14 cellular contexts compared by ENCODE assay signal in genomic region chr19:4714016-4714415, GRCh38. TPM values are rescaled to one million over a fixed set of nuclear protein-coding genes. Genes with fewer than 3 reads are reported as not detected.
DNase-seq lines count a peak whose midpoint lies in the region; ATAC-seq and TF ChIP-seq lines count a peak whose summit lies in the region.
"Had no signal": no experiment of that assay in that cellular context is flagged by ENCODE, and none has a peak within 500 bp of the region (broad histone marks: within the 10 kb centered on the region; RNA-seq: fewer than 3 reads in every experiment).

No MANE protein-coding gene starts in this region.

- no peaks in the 10 kb centered on the region for H3K27me3 Mint-ChIP-seq in type B pancreatic cell

- 73 to 74% methylated on average over 16 to 18 of the region's 27 CpGs for WGBS in esophagus squamous epithelium, 2 donors
- 87 to 94% methylated on average over 12 to 26 of the region's 27 CpGs for WGBS in testis, 2 donors

- no peak for DNase-seq in AG04450 (ENCODE audit: low read depth, low spot score)
- no peak for DNase-seq in RWPE2 (ENCODE audit: low spot score)
- DNase-seq in esophagus squamous epithelium (lab: John Stamatoyannopoulos, UW), result no peak
- no peak for DNase-seq in gastrocnemius medialis
- DNase-seq in testis, result no peak
- DNase-seq in NCI-H146 treated with DMSO at 0.1 percent for 48 hours (lab: John Stamatoyannopoulos, UW; ENCODE audit: unreplicated experiment), result no peak
- DNase-seq in type B pancreatic cell (ENCODE audit: extremely low spot score, unreplicated experiment), result no peak
- DNase-seq in nucleus accumbens (lab: John Stamatoyannopoulos, UW), result no peak
- DNase-seq: activated gamma-delta T cell; effector CD8-positive, alpha-beta T cell; NCI-H1694; NCI-H510A had no signal

- H3K4me1 ChIP-seq in RWPE2 (ENCODE audit: insufficient read depth, poor library complexity, severe bottlenecking), result peaks cover 34% of the 10 kb centered on the region
- H3K4me1 ChIP-seq in esophagus squamous epithelium, result peaks cover 16 to 53% (median 21%) of the 10 kb centered on the region in 3 donors
- H3K4me1 ChIP-seq in gastrocnemius medialis, result peaks cover 50 to 60% of the 10 kb centered on the region in 2 donors
- H3K4me1 ChIP-seq in testis, result no peaks in the 10 kb centered on the region

- ATAC-seq in RWPE2 (ENCODE audit: low read depth) (no peak), gastrocnemius medialis (no peak)

- in situ Hi-C loops in gastrocnemius medialis (cut with MboI; ENCODE audit: low sequenced_read_pairs in 4 of 4), result no loop called here

- H3K27ac Mint-ChIP-seq in type B pancreatic cell, result no peak overlapping the region

- H3K9me3 ChIP-seq in AG04450 (ENCODE audit: control insufficient read depth, insufficient read depth, low read length) (peaks cover 13% of the 10 kb centered on the region; the same call in 1 of the 2 replicates), RWPE2 (ENCODE audit: severe bottlenecking) (no peaks in the 10 kb centered on the region), esophagus squamous epithelium (no peaks in the 10 kb centered on the region), gastrocnemius medialis (no peaks in the 10 kb centered on the region), testis (no peaks in the 10 kb centered on the region)
- H3K9me3 ChIP-seq: pancreas had no signal

- H3K27me3 ChIP-seq in AG04450 (ENCODE audit: control insufficient read depth, insufficient read depth, low read length), result no peaks in the 10 kb centered on the region
- H3K27me3 ChIP-seq in RWPE2 (ENCODE audit: insufficient read depth, poor library complexity, severe bottlenecking), result no peaks in the 10 kb centered on the region
- H3K27me3 ChIP-seq in esophagus squamous epithelium, result no peaks in the 10 kb centered on the region
- no peaks in the 10 kb centered on the region for H3K27me3 ChIP-seq in gastrocnemius medialis
- no peaks in the 10 kb centered on the region for H3K27me3 ChIP-seq in testis
- H3K27me3 ChIP-seq: pancreas had no signal

- H3K27ac ChIP-seq in AG04450 (ENCODE audit: low read depth, low read length), result peak overlapping the region; percentile 57
- H3K27ac ChIP-seq in RWPE2 (ENCODE audit: poor library complexity, severe bottlenecking), result peak overlapping the region; percentile 99
- H3K27ac ChIP-seq in esophagus squamous epithelium, result peak overlapping the region; percentile 78 to 91 (median 81)
- peak overlapping the region; percentile 89 to 100 (median 97) for H3K27ac ChIP-seq in gastrocnemius medialis
- H3K27ac ChIP-seq in testis, result no peak overlapping the region
- H3K27ac ChIP-seq: HL-60 had no signal

- TF ChIP-seq POLR2A in esophagus squamous epithelium (IDR thresholded peaks at IDR 0.05) (no peak), gastrocnemius medialis (IDR thresholded peaks at IDR 0.05) (no peak), testis (IDR thresholded peaks at IDR 0.05) (no peak)

- intact Hi-C loops in esophagus squamous epithelium (cut with DNase I), result no loop called here
- intact Hi-C loops in gastrocnemius medialis (cut with DNase I; ENCODE audit: low total_unique reads), result loop anchor here (5.0 to 10.0 kb wide), 4 partner anchors 177 to 952 kb away; partner anchors contain the start of genes APBA3, MRPL54, PLIN4 and PLIN5
- intact Hi-C loops in testis (cut with DNase I; ENCODE audit: low total_unique reads), result no loop called here

- H3K4me3 ChIP-seq in AG04450 (ENCODE audit: low read depth, low read length) (no peak overlapping the region), RWPE2 (ENCODE audit: severe bottlenecking) (no peak overlapping the region), esophagus squamous epithelium (peak overlapping the region in 2 of 4 donors; percentile 10 to 49), gastrocnemius medialis (peak overlapping the region in 1 of 4 donors; percentile 16), testis (no peak overlapping the region)
- H3K4me3 ChIP-seq: pancreas had no signal

- no peak overlapping the region for H3K4me3 Mint-ChIP-seq in type B pancreatic cell

- TF ChIP-seq CTCF in AG04450 (IDR thresholded peaks at IDR 0.05; ENCODE audit: low read depth, low read length) (no peak), RWPE2 (IDR thresholded peaks at IDR 0.05; ENCODE audit: poor library complexity, severe bottlenecking) (no peak), esophagus squamous epithelium (IDR thresholded peaks at IDR 0.05) (no peak), gastrocnemius medialis (IDR thresholded peaks at IDR 0.05 in 4 of 5, conservative IDR thresholded peaks at IDR 0.05 in 1 of 5) (no peak), testis (IDR thresholded peaks at IDR 0.05) (no peak), type B pancreatic cell (conservative IDR thresholded peaks at IDR 0.05) (no peak)

- H3K4me1 Mint-ChIP-seq in type B pancreatic cell (ENCODE audit: unreplicated experiment), result peaks cover 5% of the 10 kb centered on the region

- H3K36me3 ChIP-seq in RWPE2 (ENCODE audit: low read depth) (peaks cover 91% of the 10 kb centered on the region), esophagus squamous epithelium (peaks cover 29 to 96% (median 55%) of the 10 kb centered on the region in 3 donors), gastrocnemius medialis (peaks cover 0 to 33% of the 10 kb centered on the region in 2 donors), testis (ENCODE audit: low read depth, missing control alignments) (no peaks in the 10 kb centered on the region)

- H3K9me3 Mint-ChIP-seq in type B pancreatic cell, result no peaks in the 10 kb centered on the region

- CTCF ChIA-PET in AG04450 (lab: Charles Lee), result no interaction called here

- POLR2A ChIA-PET in AG04450 (lab: Yijun Ruan, JAX), result interaction anchor here (0.6 to 1.5 kb wide), 3 partner anchors 8 to 198 kb away, joined by 4 to 5 read pairs (median 4); no protein-coding TSS in a partner anchor

- peaks cover 12% of the 10 kb centered on the region for H3K36me3 Mint-ChIP-seq in type B pancreatic cell

RNA-seq across cellular contexts. Expression of gene DPP9, which starts 9.6 kb away (rescaled TPM):
- polyA plus RNA-seq in AG04450 (2011; rRNA removed), result 5.6 and 9.0 TPM in 2 replicates
- 8.5 and 15.2 TPM in 2 replicates for polyA minus RNA-seq in AG04450 (2011; rRNA and poly(A)+ RNA removed)
- 10 to 100 TPM; 32.8 to 51.5 (median 47.7) TPM for total RNA-seq in esophagus squamous epithelium
- 100 to 1,000 TPM in 3 of 4 donors, 10 to 100 TPM in 1; 92.6 to 208 (median 148) TPM for total RNA-seq in gastrocnemius medialis
- 10 to 100 TPM; 65.1 to 74.2 TPM for total RNA-seq in testis
- 24.6 TPM for polyA plus RNA-seq in testis (ENCODE audit: insufficient read depth, low read depth, low replicate concordance)
- 42.9 and 47.8 TPM in 2 replicates for total RNA-seq in type B pancreatic cell (ENCODE audit: low replicate concordance)

RNA-seq across cellular contexts. Expression of gene MYDGF, which starts 43.9 kb away (rescaled TPM):
- polyA plus RNA-seq in AG04450 (2011; rRNA removed), result 126 and 160 TPM in 2 replicates
- 45.1 and 52.5 TPM in 2 replicates for polyA minus RNA-seq in AG04450 (2011; rRNA and poly(A)+ RNA removed)
- 10 to 100 TPM; 33.2 to 52.5 (median 41.5) TPM for total RNA-seq in esophagus squamous epithelium
- total RNA-seq in gastrocnemius medialis, result 10 to 100 TPM in 2 of 4 donors, 1 to 10 TPM in 2; 8.0 to 12.9 (median 10.1) TPM
- total RNA-seq in testis, result 10 to 100 TPM; 51.6 to 61.4 TPM
- polyA plus RNA-seq in testis (ENCODE audit: insufficient read depth, low read depth, low replicate concordance), result 87.0 TPM
- total RNA-seq in type B pancreatic cell (ENCODE audit: low replicate concordance), result 57.5 and 63.7 TPM in 2 replicates

Comparison
In these comparisons a context has a peak if more than half of its experiments do, and no peak if none do; other contexts are left out.
1. H3K27ac ChIP-seq: peak in AG04450 (single experiment), RWPE2 (single experiment), esophagus squamous epithelium (4 of 4) and gastrocnemius medialis (4 of 4); none in testis (0 of 2).